In genomic region chr3:149744630-149745029, GRCh38 we compare ENCODE assay signal across 41 cellular contexts. TPM values are rescaled to one million over a fixed set of nuclear protein-coding genes. Genes with fewer than 3 reads are reported as not detected.
"Had no signal": no experiment of that assay in that cellular context is flagged by ENCODE, and none has a peak within 500 bp of the region (broad histone marks: within the 10 kb centered on the region; RNA-seq: fewer than 3 reads in every experiment).

No MANE protein-coding gene starts in this region.

- H3K4me1 Mint-ChIP-seq: activated naive CD4-positive, alpha-beta T cell treated with anti-CD3 and anti-CD28 coated beads, Interleukin-2, amount 10 ng/mL, durations not matched to agents 7 days and 5 days; activated naive CD8-positive, alpha-beta T cell treated with anti-CD3 and anti-CD28 coated beads, Interleukin-2, amount 10 ng/mL, durations not matched to agents 7 days and 5 days; activated naive CD8-positive, alpha-beta T cell treated with anti-CD3 and anti-CD28 coated beads, Interleukin-2, amount 50 U/mL, for 24 hours had no signal

- H3K27me3 ChIP-seq: adrenal gland, ascending aorta, body of pancreas, brain microvascular endothelial cell, breast epithelium, cardiac muscle cell had no signal

- H3K27ac ChIP-seq: adrenal gland, ascending aorta, body of pancreas, brain microvascular endothelial cell, breast epithelium, cardiac muscle cell had no signal

- H3K9me3 Mint-ChIP-seq: activated naive CD4-positive, alpha-beta T cell treated with anti-CD3 and anti-CD28 coated beads for 36 hours; activated naive CD4-positive, alpha-beta T cell treated with anti-CD3 and anti-CD28 coated beads, Interleukin-2, amount 10 ng/mL, durations not matched to agents 7 days and 5 days; activated naive CD4-positive, alpha-beta T cell treated with anti-CD3 and anti-CD28 coated beads, Interleukin-2, amount 50 U/mL, for 24 hours; activated naive CD8-positive, alpha-beta T cell treated with anti-CD3 and anti-CD28 coated beads for 36 hours; activated naive CD8-positive, alpha-beta T cell treated with anti-CD3 and anti-CD28 coated beads, Interleukin-2, amount 10 ng/mL, durations not matched to agents 7 days and 5 days; activated naive CD8-positive, alpha-beta T cell treated with anti-CD3 and anti-CD28 coated beads, Interleukin-2, amount 50 U/mL, for 24 hours; activated T-cell treated with anti-CD3 and anti-CD28 coated beads, Interleukin-2, amount 50 U/mL, for 24 hours; activated T-cell treated with anti-CD3 and anti-CD28 coated beads, Interleukin-2, amount 50 U/mL, for 4 hours; activated T-cell treated with anti-CD3 and anti-CD28 coated beads, Interleukin-2, amount 50 U/mL, for 72 hours; activated T-helper 1 cell treated with anti-CD3 and anti-CD28 coated beads, Interleukin-12 subunit alpha, Interleukin-12 subunit beta, Interleukin-2, Interleukin-4 antibody, amounts not matched to agents 30 ng/mL and 10 ng/mL and 1 ng/mL, durations not matched to agents 14 hours and 24 hours and 36 hours; activated T-helper 17 cell treated with anti-CD3 and anti-CD28 coated beads, Interleukin-2, amount 50 U/mL, for 72 hours; activated T-helper 2 cell treated with anti-CD3 and anti-CD28 coated beads, Interferon-gamma antibody, Interleukin-2, Interleukin-4, amounts not matched to agents 10 μg/mL and 5 μg/mL and 100 μg/mL, durations not matched to agents 14 hours and 24 hours and 36 hours; brain; central memory CD8-positive, alpha-beta T cell had no signal

- H3K27ac Mint-ChIP-seq: activated naive CD4-positive, alpha-beta T cell treated with anti-CD3 and anti-CD28 coated beads for 36 hours; activated naive CD4-positive, alpha-beta T cell treated with anti-CD3 and anti-CD28 coated beads, Interleukin-2, amount 10 ng/mL, durations not matched to agents 7 days and 5 days; activated naive CD4-positive, alpha-beta T cell treated with anti-CD3 and anti-CD28 coated beads, Interleukin-2, amount 50 U/mL, for 24 hours; activated naive CD4-positive, alpha-beta T cell treated with anti-CD3 and anti-CD28 coated beads, Interleukin-2, amount 50 U/mL, for 72 hours; activated naive CD8-positive, alpha-beta T cell; activated naive CD8-positive, alpha-beta T cell treated with anti-CD3 and anti-CD28 coated beads for 36 hours; activated naive CD8-positive, alpha-beta T cell treated with anti-CD3 and anti-CD28 coated beads, Interleukin-2, amount 10 ng/mL, durations not matched to agents 7 days and 5 days; activated naive CD8-positive, alpha-beta T cell treated with anti-CD3 and anti-CD28 coated beads, Interleukin-2, amount 50 U/mL, for 24 hours; activated T-helper 1 cell treated with anti-CD3 and anti-CD28 coated beads, Interleukin-12 subunit alpha, Interleukin-12 subunit beta, Interleukin-2, Interleukin-4 antibody, amounts not matched to agents 30 ng/mL and 10 ng/mL and 1 ng/mL, durations not matched to agents 14 hours and 24 hours and 36 hours; activated T-helper 17 cell treated with anti-CD3 and anti-CD28 coated beads, Interleukin-2, amount 50 U/mL, for 72 hours; activated T-helper 2 cell treated with anti-CD3 and anti-CD28 coated beads, Interferon-gamma antibody, Interleukin-2, Interleukin-4, amounts not matched to agents 10 μg/mL and 5 μg/mL and 100 μg/mL, durations not matched to agents 14 hours and 24 hours and 36 hours had no signal

- H3K36me3 ChIP-seq: breast epithelium had no signal

- H3K27me3 Mint-ChIP-seq: activated naive CD4-positive, alpha-beta T cell treated with anti-CD3 and anti-CD28 coated beads, Interleukin-2, amount 10 ng/mL, durations not matched to agents 7 days and 5 days; activated naive CD4-positive, alpha-beta T cell treated with anti-CD3 and anti-CD28 coated beads, Interleukin-2, amount 50 U/mL, for 24 hours; activated naive CD8-positive, alpha-beta T cell; activated naive CD8-positive, alpha-beta T cell treated with anti-CD3 and anti-CD28 coated beads for 36 hours; activated naive CD8-positive, alpha-beta T cell treated with anti-CD3 and anti-CD28 coated beads, Interleukin-2, amount 10 ng/mL, durations not matched to agents 7 days and 5 days; activated naive CD8-positive, alpha-beta T cell treated with anti-CD3 and anti-CD28 coated beads, Interleukin-2, amount 50 U/mL, for 24 hours; activated T-cell treated with anti-CD3 and anti-CD28 coated beads, Interleukin-2, amount 50 U/mL, for 24 hours; activated T-helper 17 cell treated with anti-CD3 and anti-CD28 coated beads, Interleukin-2, amount 50 U/mL, for 72 hours; brain; central memory CD8-positive, alpha-beta T cell had no signal

- DNase-seq: activated effector memory CD4-positive, alpha-beta T cell treated with anti-CD3 and anti-CD28 coated beads, Interleukin-2, amount 50 U/mL, for 16 hours; activated effector memory CD4-positive, alpha-beta T cell treated with Interleukin-2 at 50 U/mL for 16 hours; activated gamma-delta T cell; activated gamma-delta T cell treated with Interleukin-2 at 50 U/mL for 16 hours; activated naive CD4-positive, alpha-beta T cell; activated naive CD4-positive, alpha-beta T cell treated with anti-CD3 and anti-CD28 coated beads for 36 hours; activated naive CD4-positive, alpha-beta T cell treated with anti-CD3 and anti-CD28 coated beads, Interleukin-2, amount 10 ng/mL, durations not matched to agents 7 days and 5 days; activated naive CD4-positive, alpha-beta T cell treated with anti-CD3 and anti-CD28 coated beads, Interleukin-2, amount 50 U/mL, for 16 hours; activated naive CD4-positive, alpha-beta T cell treated with Interleukin-2 at 50 U/mL for 16 hours; activated naive CD8-positive, alpha-beta T cell treated with anti-CD3 and anti-CD28 coated beads for 36 hours; activated naive CD8-positive, alpha-beta T cell treated with anti-CD3 and anti-CD28 coated beads, Interleukin-2, amount 10 ng/mL, durations not matched to agents 7 days and 5 days; activated naive CD8-positive, alpha-beta T cell treated with anti-CD3 and anti-CD28 coated beads, Interleukin-2, amount 50 U/mL, for 24 hours; activated T-cell treated with anti-CD3 and anti-CD28 coated beads, Interleukin-2, amount 50 U/mL, for 1 hour; activated T-cell treated with anti-CD3 and anti-CD28 coated beads, Interleukin-2, amount 50 U/mL, for 24 hours; activated T-cell treated with anti-CD3 and anti-CD28 coated beads, Interleukin-2, amount 50 U/mL, for 4 hours; activated T-cell treated with anti-CD3 and anti-CD28 coated beads, Interleukin-2, amount 50 U/mL, for 48 hours; activated T-cell treated with anti-CD3 and anti-CD28 coated beads, Interleukin-2, amount 50 U/mL, for 72 hours; adrenal gland; amniotic stem cell; amygdala; anterior cingulate cortex; aorta; body of pancreas; brain microvascular endothelial cell; caudate nucleus; central memory CD4-positive, alpha-beta T cell; cerebellar nuclear complex had no signal

- H3K4me3 Mint-ChIP-seq: activated naive CD4-positive, alpha-beta T cell treated with anti-CD3 and anti-CD28 coated beads for 36 hours; activated naive CD4-positive, alpha-beta T cell treated with anti-CD3 and anti-CD28 coated beads, Interleukin-2, amount 10 ng/mL, durations not matched to agents 7 days and 5 days; activated naive CD4-positive, alpha-beta T cell treated with anti-CD3 and anti-CD28 coated beads, Interleukin-2, amount 50 U/mL, for 24 hours; activated naive CD8-positive, alpha-beta T cell; activated naive CD8-positive, alpha-beta T cell treated with anti-CD3 and anti-CD28 coated beads for 36 hours; activated naive CD8-positive, alpha-beta T cell treated with anti-CD3 and anti-CD28 coated beads, Interleukin-2, amount 10 ng/mL, durations not matched to agents 7 days and 5 days; activated naive CD8-positive, alpha-beta T cell treated with anti-CD3 and anti-CD28 coated beads, Interleukin-2, amount 50 U/mL, for 24 hours; activated T-cell treated with anti-CD3 and anti-CD28 coated beads, Interleukin-2, amount 50 U/mL, for 24 hours; activated T-cell treated with anti-CD3 and anti-CD28 coated beads, Interleukin-2, amount 50 U/mL, for 4 hours; activated T-cell treated with anti-CD3 and anti-CD28 coated beads, Interleukin-2, amount 50 U/mL, for 72 hours; activated T-helper 1 cell treated with anti-CD3 and anti-CD28 coated beads, Interleukin-12 subunit alpha, Interleukin-12 subunit beta, Interleukin-2, Interleukin-4 antibody, amounts not matched to agents 30 ng/mL and 10 ng/mL and 1 ng/mL, durations not matched to agents 14 hours and 24 hours and 36 hours; activated T-helper 17 cell treated with anti-CD3 and anti-CD28 coated beads, Interleukin-2, amount 50 U/mL, for 72 hours; brain; central memory CD8-positive, alpha-beta T cell had no signal

- H3K4me1 ChIP-seq: adrenal gland, ascending aorta, body of pancreas, breast epithelium had no signal

- H3K4me3 ChIP-seq: adrenal gland, ascending aorta, body of pancreas, breast epithelium, cardiac muscle cell had no signal

- ATAC-seq: activated naive CD4-positive, alpha-beta T cell treated with anti-CD3 and anti-CD28 coated beads, Interleukin-2, amount 50 U/mL, for 72 hours; activated naive CD8-positive, alpha-beta T cell treated with anti-CD3 and anti-CD28 coated beads, Interleukin-2, amount 50 U/mL, for 24 hours; activated T-cell treated with anti-CD3 and anti-CD28 coated beads, Interleukin-2, amount 50 U/mL, for 4 hours; activated T-cell treated with anti-CD3 and anti-CD28 coated beads, Interleukin-2, amount 50 U/mL, for 72 hours; activated T-helper 17 cell treated with anti-CD3 and anti-CD28 coated beads, Interleukin-2, amount 50 U/mL, for 72 hours; body of pancreas had no signal

- H3K9me3 ChIP-seq: adrenal gland, ascending aorta, body of pancreas, breast epithelium had no signal

RNA-seq across cellular contexts. Expression of gene ANKUB1, which starts 47.7 kb away (rescaled TPM):
- total RNA-seq: activated naive CD4-positive, alpha-beta T cell treated with anti-CD3 and anti-CD28 coated beads for 36 hours; activated naive CD4-positive, alpha-beta T cell treated with anti-CD3 and anti-CD28 coated beads, Interleukin-2, amount 50 U/mL, for 72 hours; activated naive CD8-positive, alpha-beta T cell treated with anti-CD3 and anti-CD28 coated beads for 36 hours; activated naive CD8-positive, alpha-beta T cell treated with anti-CD3 and anti-CD28 coated beads, Interleukin-2, amount 10 ng/mL, durations not matched to agents 7 days and 5 days; activated T-cell treated with anti-CD3 and anti-CD28 coated beads, Interleukin-2, amount 50 U/mL, for 4 hours; activated T-cell treated with anti-CD3 and anti-CD28 coated beads, Interleukin-2, amount 50 U/mL, for 72 hours; activated T-helper 1 cell treated with anti-CD3 and anti-CD28 coated beads, Interleukin-12 subunit alpha, Interleukin-12 subunit beta, Interleukin-2, Interleukin-4 antibody, amounts not matched to agents 30 ng/mL and 10 ng/mL and 1 ng/mL, durations not matched to agents 14 hours and 24 hours and 36 hours; activated T-helper 17 cell treated with anti-CD3 and anti-CD28 coated beads, Interleukin-2, amount 50 U/mL, for 72 hours; activated T-helper 2 cell treated with anti-CD3 and anti-CD28 coated beads, Interferon-gamma antibody, Interleukin-2, Interleukin-4, amounts not matched to agents 10 μg/mL and 5 μg/mL and 100 μg/mL, durations not matched to agents 14 hours and 24 hours and 36 hours; adrenal gland; aorta; ascending aorta; astrocyte; body of pancreas; breast epithelium; cardiac muscle cell; cardiac septum; chondrocyte had no signal
